7 cellular contexts compared by ENCODE assay signal in the genomic region with DNA sequence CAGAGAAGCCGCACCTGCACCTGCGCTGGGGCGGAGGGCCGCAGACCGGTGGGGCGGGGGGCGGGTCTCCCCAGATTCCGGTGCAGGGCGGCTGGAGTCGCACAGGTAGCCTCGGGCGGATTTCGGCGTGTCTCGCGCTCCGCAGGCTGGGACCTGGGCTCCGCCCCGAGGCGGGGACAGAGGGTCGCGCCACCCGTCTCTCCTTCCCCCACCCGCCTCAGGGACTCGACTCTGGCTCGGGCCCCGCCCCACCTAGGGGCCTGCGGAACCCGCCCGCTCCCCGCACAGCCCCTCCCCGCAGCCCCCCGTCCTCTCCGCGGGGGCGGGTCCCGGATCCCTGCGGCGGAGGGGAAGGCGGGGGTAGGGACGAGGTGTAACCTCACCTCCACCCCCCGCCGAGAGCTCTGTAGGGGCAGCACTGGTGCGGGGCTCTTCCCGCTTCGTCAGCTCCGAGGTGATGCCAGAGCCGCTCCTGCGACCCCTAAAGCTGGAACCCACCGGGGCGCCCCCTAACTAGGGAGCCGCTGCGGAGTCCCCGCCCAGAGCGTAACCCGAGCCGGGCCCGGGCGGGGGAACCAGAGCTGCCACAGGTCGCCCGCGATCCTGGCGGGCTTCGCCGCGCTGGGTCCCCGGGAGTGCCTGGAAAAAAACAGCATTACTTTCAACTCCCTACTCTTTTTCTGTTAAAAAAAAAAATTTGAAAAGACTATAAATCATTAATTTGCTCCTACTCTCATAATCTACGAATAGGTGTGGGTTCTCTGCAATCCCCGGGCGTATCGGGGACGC. TPM values are rescaled to one million over a fixed set of nuclear protein-coding genes. Genes with fewer than 3 reads are reported as not detected.
DNase-seq lines count a peak whose midpoint lies in the region; ATAC-seq and TF ChIP-seq lines count a peak whose summit lies in the region.

A gene with protein sequence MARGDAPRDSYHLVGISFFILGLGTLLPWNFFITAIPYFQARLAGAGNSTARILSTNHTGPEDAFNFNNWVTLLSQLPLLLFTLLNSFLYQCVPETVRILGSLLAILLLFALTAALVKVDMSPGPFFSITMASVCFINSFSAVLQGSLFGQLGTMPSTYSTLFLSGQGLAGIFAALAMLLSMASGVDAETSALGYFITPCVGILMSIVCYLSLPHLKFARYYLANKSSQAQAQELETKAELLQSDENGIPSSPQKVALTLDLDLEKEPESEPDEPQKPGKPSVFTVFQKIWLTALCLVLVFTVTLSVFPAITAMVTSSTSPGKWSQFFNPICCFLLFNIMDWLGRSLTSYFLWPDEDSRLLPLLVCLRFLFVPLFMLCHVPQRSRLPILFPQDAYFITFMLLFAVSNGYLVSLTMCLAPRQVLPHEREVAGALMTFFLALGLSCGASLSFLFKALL (minus strand): TSS at position 134 of the 789 bp plus-strand sequence. CDS start 169 bp downstream, outside the sequence.

- H3K36me3 Mint-ChIP-seq in naive thymus-derived CD8-positive, alpha-beta T cell = no peaks in the 10 kb centered on the region

- peaks cover 6 to 17% (median 12%) of the 10 kb centered on the region in 4 donors for H3K4me1 Mint-ChIP-seq in naive thymus-derived CD8-positive, alpha-beta T cell

- H3K27me3 Mint-ChIP-seq in naive thymus-derived CD8-positive, alpha-beta T cell = no peaks in the 10 kb centered on the region

- DNase-seq in NCI-H82 treated with DMSO at 0.1 percent for 48 hours (lab: John Stamatoyannopoulos, UW; ENCODE audit: unreplicated experiment) (peak; percentile 76), epithelial cell of proximal tubule (ENCODE audit: low read depth) (no peak)
- DNase-seq in activated CD8-positive, alpha-beta memory T cell treated with anti-CD3 and anti-CD28 coated beads, Interleukin-2, amount 50 U/mL, for 24 hours (ENCODE audit: extremely low read depth) = peak; percentile 37
- peak; percentile 65 to 89 (median 82) for DNase-seq in naive thymus-derived CD8-positive, alpha-beta T cell
- peak; percentile 69 to 85 (median 80) for DNase-seq in stimulated activated naive CD4-positive, alpha-beta T cell (lab: John Stamatoyannopoulos, UW)

- ATAC-seq in GM19035 (IDR thresholded peaks at IDR 0.05; ENCODE audit: unreplicated experiment) = peak; percentile 57
- peak; percentile 50 for ATAC-seq in HG03520 (IDR thresholded peaks at IDR 0.05; ENCODE audit: unreplicated experiment)
- peak; percentile 80 to 83 for ATAC-seq in naive thymus-derived CD8-positive, alpha-beta T cell

- no peak for TF ChIP-seq CTCF in epithelial cell of proximal tubule (conservative IDR thresholded peaks at IDR 0.05; ENCODE audit: low read depth, low read length)

- peak within 1 kb of the TSS; percentile 66 for H3K4me3 ChIP-seq in epithelial cell of proximal tubule (ENCODE audit: low read depth, low read length)

- peak within 1 kb of the TSS; percentile 80 to 98 (median 94) for H3K27ac Mint-ChIP-seq in naive thymus-derived CD8-positive, alpha-beta T cell

- H3K4me3 Mint-ChIP-seq in naive thymus-derived CD8-positive, alpha-beta T cell = peak within 1 kb of the TSS; percentile 77 to 95 (median 91)

- POLR2A ChIA-PET in naive thymus-derived CD8-positive, alpha-beta T cell (lab: Charles Lee) = interaction anchor here (0.6 to 2.9 kb wide), 20 partner anchors 10 to 1035 kb away, joined by 3 to 28 read pairs (median 5); a partner anchor contains a TSS

- H3K9me3 Mint-ChIP-seq in naive thymus-derived CD8-positive, alpha-beta T cell = no peaks in the 10 kb centered on the region

RNA-seq across cellular contexts. Expression of the gene that starts here (rescaled TPM):
- 6.6 and 12.3 TPM in 2 replicates for total RNA-seq in epithelial cell of proximal tubule
- 10 to 100 TPM; 12.9 to 13.9 TPM for total RNA-seq in naive thymus-derived CD8-positive, alpha-beta T cell
- polyA plus RNA-seq in naive thymus-derived CD8-positive, alpha-beta T cell = 1 to 10 TPM; 1.4 to 3.9 (median 2.3) TPM
